ENCODE assay signal across 8 cellular contexts in genomic region chr17:79810138-79811027, GRCh38.
A peak's percentile ranks its signal among the peaks of the same experiment; 100 is the strongest.
DNase-seq lines count a peak whose midpoint lies in the region; ATAC-seq and TF ChIP-seq lines count a peak whose summit lies in the region.

No MANE protein-coding gene starts in this region.

- DNase-seq in GM13977 (ENCODE audit: low spot score), result peak; percentile 97
- DNase-seq in NCI-H2029 treated with DMSO at 0.1 percent for 48 hours (lab: John Stamatoyannopoulos, UW), result peak; percentile 63
- peak; percentile 67 for DNase-seq in T-helper 9 cell
- DNase-seq in anterior cingulate cortex (lab: John Stamatoyannopoulos, UW), result peak in 47 of 58 donors; percentile 1 to 85 (median 46)
- DNase-seq in stimulated activated CD4-positive, alpha-beta T cell treated with anti-CD3 and anti-CD28 coated beads, Interleukin-15, amount 100 ng/mL, for 1 hour (ENCODE audit: low read depth in 1 of 2, low spot score in 1 of 2), result peak; percentile 57 to 71
- no peak for DNase-seq in OCI-M2 (lab: John Stamatoyannopoulos, UW; ENCODE audit: unreplicated experiment)

- peak; percentile 60 for ATAC-seq in HG02973 (IDR thresholded peaks at IDR 0.05; ENCODE audit: unreplicated experiment)

- no peak for TF ChIP-seq CTCF in GM13977 (IDR thresholded peaks at IDR 0.05; ENCODE audit: extremely low read depth, insufficient read depth, missing control alignments)

- peak overlapping the region; percentile 15; the same call in 1 of the 2 replicates for H3K4me3 ChIP-seq in iPS-18c (ENCODE audit: insufficient read depth, low read depth, low read length)

- in situ Hi-C loops in GM13977 (cut with MboI; ENCODE audit: low pct_unique_long_range_greater_than_20kb, low sequenced_read_pairs, unreplicated experiment), result no loop called here

- peaks cover 4% of the 10 kb centered on the region for H3K9me3 ChIP-seq in iPS-18c (ENCODE audit: control insufficient read depth, insufficient read depth, low read length)
